ENCODE assay signal across 17 cellular contexts in genomic region chr2:65395621-65396347, GRCh38. TPM values are rescaled to one million over a fixed set of nuclear protein-coding genes. Genes with fewer than 3 reads are reported as not detected.
DNase-seq lines count a peak whose midpoint lies in the region; ATAC-seq, FAIRE-seq and TF ChIP-seq lines count a peak whose summit lies in the region.
"Had no signal": no experiment of that assay in that cellular context is flagged by ENCODE, and none has a peak within 500 bp of the region (broad histone marks: within the 10 kb centered on the region; RNA-seq: fewer than 3 reads in every experiment).

No MANE protein-coding gene starts in this region.

- no peak overlapping the region for H3K4ac ChIP-seq in IMR-90 (ENCODE audit: low read depth, low read length)

- CTCF ChIA-PET in A549 (lab: Yijun Ruan, JAX) (interaction anchor here (1.3 kb wide), 1 partner anchor 39 kb away, joined by 4 read pairs; no protein-coding TSS in a partner anchor), IMR-90 (lab: Yijun Ruan, JAX) (no interaction called here), Calu3 (lab: Charles Lee) (no interaction called here)
- CTCF ChIA-PET in activated CD8-positive, alpha-beta T cell treated with anti-CD3 and anti-CD28 coated beads for 36 hours (lab: Charles Lee): no interaction called here

- BruUV-seq in IMR-90 (replicated peaks; lab: Mats Ljungman, UMichigan): no TSS peak
- no TSS peak for BruUV-seq in Calu3 (replicated peaks; lab: Mats Ljungman, UMichigan)

- H3K4me2 ChIP-seq in A549: peak overlapping the region; percentile 78
- H3K4me2 ChIP-seq in IMR-90 (ENCODE audit: low read depth, low read length): no peak overlapping the region

- no peak overlapping the region for H3K4me3 Mint-ChIP-seq in Calu3 (ENCODE audit: low read depth, unreplicated experiment)
- no peak overlapping the region for H3K4me3 Mint-ChIP-seq in activated CD8-positive, alpha-beta T cell treated with anti-CD3 and anti-CD28 coated beads for 36 hours

- H3K36me3 Mint-ChIP-seq in Calu3 (ENCODE audit: insufficient read depth, unreplicated experiment): no peaks in the 10 kb centered on the region
- H3K36me3 Mint-ChIP-seq in activated CD8-positive, alpha-beta T cell treated with anti-CD3 and anti-CD28 coated beads for 36 hours (ENCODE audit: low read depth): no peaks in the 10 kb centered on the region

- H3K18ac ChIP-seq in IMR-90 (ENCODE audit: low read depth, low read length): no peak overlapping the region; the same call in 1 of the 2 replicates

- no peak overlapping the region for H4K8ac ChIP-seq in IMR-90 (ENCODE audit: low read depth in 2 of 2, low read length in 2 of 2)

- H3K9me1 ChIP-seq in IMR-90 (ENCODE audit: insufficient read depth, low read length): peaks cover 26% of the 10 kb centered on the region; the same call in 1 of the 2 replicates

- H2BK20ac ChIP-seq in IMR-90 (ENCODE audit: low read depth, low read length): no peak overlapping the region

- WGBS in A549 (ENCODE audit: missing lambda C conversion rate): 84% methylated on average over 5 of the region's 5 CpGs
- 100% methylated on average over 1 of the region's 5 CpGs; no CpG with 5 or more reads in 1 of the 2 experiments for WGBS in IMR-90 (ENCODE audit: extremely low coverage in 2 of 2, insufficient read length in 1 of 2), 2 experiments

- dilution Hi-C loops in IMR-90 (cut with HindIII; ENCODE audit: low sequenced_read_pairs, unreplicated experiment): no loop called here

- H3K4me3 ChIP-seq in A549 (no peak overlapping the region), IMR-90 (ENCODE audit: insufficient read depth, low read depth, low read length) (no peak overlapping the region), ascending aorta (no peak overlapping the region), muscle layer of duodenum (ENCODE audit: low read depth in 1 of 2, low read length in 2 of 2) (no peak overlapping the region)
- H3K4me3 ChIP-seq: spleen had no signal

- H2BK120ac ChIP-seq in IMR-90 (ENCODE audit: low read depth, low read length): no peak overlapping the region

- H3K56ac ChIP-seq in IMR-90 (ENCODE audit: extremely low read depth, insufficient read depth, low read length): no peak overlapping the region

- peak overlapping the region; percentile 38 to 68; a peak in 4 of 6 replicates for H3K27ac ChIP-seq in A549
- no peak overlapping the region for H3K27ac ChIP-seq in IMR-90 (ENCODE audit: insufficient read depth, low read length)
- peak overlapping the region; percentile 68 to 71 for H3K27ac ChIP-seq in ascending aorta
- peak overlapping the region; percentile 43 for H3K27ac ChIP-seq in muscle layer of duodenum (ENCODE audit: low read length)
- H3K27ac ChIP-seq: spleen had no signal

- H3K23ac ChIP-seq in IMR-90 (ENCODE audit: low read depth, low read length): no peak overlapping the region

- no peaks in the 10 kb centered on the region for H3K9me3 Mint-ChIP-seq in Calu3 (ENCODE audit: low read depth, unreplicated experiment)
- H3K9me3 Mint-ChIP-seq in activated CD8-positive, alpha-beta T cell treated with anti-CD3 and anti-CD28 coated beads for 36 hours: no peaks in the 10 kb centered on the region
- H3K9me3 Mint-ChIP-seq: activated naive CD4-positive, alpha-beta T cell treated with anti-CD3 and anti-CD28 coated beads, Interleukin-2, amount 50 U/mL, for 72 hours had no signal

- DNase-seq in A549 (ENCODE audit: low read depth in 1 of 2, low spot score in 1 of 2) (no peak), IMR-90 (no peak), ascending aorta (ENCODE audit: low spot score in 2 of 2) (no peak), Calu3 (no peak), NCI-H524 (lab: John Stamatoyannopoulos, UW) (no peak)
- DNase-seq in activated CD8-positive, alpha-beta T cell treated with anti-CD3 and anti-CD28 coated beads for 36 hours: no peak
- DNase-seq: activated CD8-positive, alpha-beta memory T cell treated with anti-CD3 and anti-CD28 coated beads, Interleukin-2, amount 50 U/mL, for 4 hours; AML-193; cortex of kidney; EL; KG1; NCI-H1694 treated with DMSO at 0.1 percent for 48 hours; NCI-H82; spleen had no signal

- no peak overlapping the region for H2AK9ac ChIP-seq in IMR-90 (replicated peaks; ENCODE audit: low read depth, low read length, poor library complexity)

- H3K27ac Mint-ChIP-seq in Calu3 (ENCODE audit: unreplicated experiment): no peak overlapping the region
- H3K27ac Mint-ChIP-seq in activated CD8-positive, alpha-beta T cell treated with anti-CD3 and anti-CD28 coated beads for 36 hours: no peak overlapping the region

- POLR2A ChIA-PET in A549 (lab: Yijun Ruan, JAX): no interaction called here
- POLR2A ChIA-PET in IMR-90 (lab: Charles Lee; ENCODE audit: unreplicated experiment): no interaction called here
- POLR2A ChIA-PET in activated CD8-positive, alpha-beta T cell treated with anti-CD3 and anti-CD28 coated beads for 36 hours (lab: Charles Lee): interaction anchor here (1.1 to 1.5 kb wide), 2 partner anchors 12 to 20 kb away, joined by 3 to 5 read pairs; no protein-coding TSS in a partner anchor

- no peaks in the 10 kb centered on the region for H3K27me3 Mint-ChIP-seq in Calu3 (ENCODE audit: unreplicated experiment)
- peaks cover 13% of the 10 kb centered on the region for H3K27me3 Mint-ChIP-seq in activated CD8-positive, alpha-beta T cell treated with anti-CD3 and anti-CD28 coated beads for 36 hours

- no peak for FAIRE-seq in A549 (lab: Jason Lieb, UNC)

- TF ChIP-seq RAD21 in A549 (conservative IDR thresholded peaks at IDR 0.05 in 1 of 2, IDR thresholded peaks at IDR 0.05 in 1 of 2) (no peak), IMR-90 (IDR thresholded peaks at IDR 0.05; ENCODE audit: low read length) (no peak)

- H2BK15ac ChIP-seq in IMR-90 (ENCODE audit: low read depth, low read length): no peak overlapping the region

- H3K4me1 ChIP-seq in A549 (peaks cover 30% of the 10 kb centered on the region), IMR-90 (ENCODE audit: control insufficient read depth, insufficient read depth, low read length) (peaks cover 11% of the 10 kb centered on the region), ascending aorta (peaks cover 0 to 30% of the 10 kb centered on the region in 2 donors), muscle layer of duodenum (ENCODE audit: control insufficient read depth in 1 of 2, insufficient read depth in 2 of 2, low read length in 2 of 2) (peaks cover 10 to 17% of the 10 kb centered on the region in 2 donors)

- H2AFZ ChIP-seq in IMR-90 (replicated peaks; ENCODE audit: low read length, poor library complexity): no peak overlapping the region

- no peaks in the 10 kb centered on the region for H3K27me3 ChIP-seq in IMR-90 (ENCODE audit: control insufficient read depth, insufficient read depth, low read length)
- H3K27me3 ChIP-seq in ascending aorta: no peaks in the 10 kb centered on the region
- no peaks in the 10 kb centered on the region for H3K27me3 ChIP-seq in muscle layer of duodenum (ENCODE audit: low read depth, low read length)
- H3K27me3 ChIP-seq: spleen had no signal

- in situ Hi-C loops in IMR-90 (cut with MboI; ENCODE audit: low sequenced_read_pairs): no loop called here

- no peak for TF ChIP-seq EP300 in A549 (IDR thresholded peaks at IDR 0.05)

- H2AK5ac ChIP-seq in IMR-90 (ENCODE audit: low read depth, low read length): peak overlapping the region; percentile 3; the same call in 1 of the 2 replicates

- no peak overlapping the region for H4K91ac ChIP-seq in IMR-90 (ENCODE audit: insufficient read depth, low read depth, low read length)

- TF ChIP-seq CTCF in A549 (IDR thresholded peaks at IDR 0.05) (no peak), IMR-90 (conservative IDR thresholded peaks at IDR 0.05; ENCODE audit: low read depth, low read length) (no peak), ascending aorta (IDR thresholded peaks at IDR 0.05) (no peak), Calu3 (IDR thresholded peaks at IDR 0.05; ENCODE audit: unreplicated experiment) (no peak)
- TF ChIP-seq CTCF in activated CD8-positive, alpha-beta T cell treated with anti-CD3 and anti-CD28 coated beads for 36 hours (IDR thresholded peaks at IDR 0.05): no peak

- H4K20me1 ChIP-seq in IMR-90 (ENCODE audit: insufficient read depth, low read length): peaks cover 62% of the 10 kb centered on the region

- no peak overlapping the region for H3K14ac ChIP-seq in IMR-90 (replicated peaks; ENCODE audit: low read depth, low read length)

- H3K9me3 ChIP-seq in A549: no peaks in the 10 kb centered on the region; the same call in 2 of the 3 replicates
- no peaks in the 10 kb centered on the region for H3K9me3 ChIP-seq in IMR-90 (ENCODE audit: control insufficient read depth, insufficient read depth, low read length)
- no peaks in the 10 kb centered on the region for H3K9me3 ChIP-seq in ascending aorta
- no peaks in the 10 kb centered on the region for H3K9me3 ChIP-seq in muscle layer of duodenum (ENCODE audit: control insufficient read depth in 1 of 2, low read length in 2 of 2)
- H3K9me3 ChIP-seq: spleen had no signal

- no peak overlapping the region for H4K5ac ChIP-seq in IMR-90 (ENCODE audit: low read depth, low read length)

- TF ChIP-seq POLR2A in A549 (IDR thresholded peaks at IDR 0.05; ENCODE audit: low read length): no peak
- TF ChIP-seq POLR2A in IMR-90 (IDR thresholded peaks at IDR 0.05; ENCODE audit: low read depth, low read length): no peak

- ATAC-seq in A549: no peak; a peak in 1 of 6 replicates
- no peak for ATAC-seq in IMR-90 (ENCODE audit: low read depth)
- ATAC-seq in activated CD8-positive, alpha-beta T cell treated with anti-CD3 and anti-CD28 coated beads for 36 hours: no peak
- no peak for ATAC-seq in GM19035 (IDR thresholded peaks at IDR 0.05; ENCODE audit: unreplicated experiment)
- ATAC-seq: activated naive CD4-positive, alpha-beta T cell treated with anti-CD3 and anti-CD28 coated beads, Interleukin-2, amount 50 U/mL, for 72 hours had no signal

- H3K9ac ChIP-seq in IMR-90 (ENCODE audit: low read depth, low read length): no peak overlapping the region

- H3K36me3 ChIP-seq in IMR-90 (ENCODE audit: control insufficient read depth, insufficient read depth, low read length): no peaks in the 10 kb centered on the region
- no peaks in the 10 kb centered on the region for H3K36me3 ChIP-seq in ascending aorta
- no peaks in the 10 kb centered on the region for H3K36me3 ChIP-seq in muscle layer of duodenum (ENCODE audit: control insufficient read depth in 1 of 2, insufficient read depth in 2 of 2, low read length in 2 of 2)
- H3K36me3 ChIP-seq: spleen had no signal

- peaks cover 20% of the 10 kb centered on the region for H3K4me1 Mint-ChIP-seq in Calu3 (ENCODE audit: low read depth, unreplicated experiment)
- H3K4me1 Mint-ChIP-seq in activated CD8-positive, alpha-beta T cell treated with anti-CD3 and anti-CD28 coated beads for 36 hours (ENCODE audit: low read depth): peaks cover 22% of the 10 kb centered on the region

- no peak overlapping the region for H2BK5ac ChIP-seq in IMR-90 (ENCODE audit: low read depth, low read length, poor library complexity, severe bottlenecking)

- peaks cover 35 to 78% of the 10 kb centered on the region in 2 experiments for H3K79me1 ChIP-seq in IMR-90 (ENCODE audit: low read depth in 1 of 2, low read length in 2 of 2)

- intact Hi-C loops in IMR-90 (cut with micrococcal nuclease) (no loop called here), ascending aorta (cut with DNase I) (loop anchor here (2.0 kb wide), 1 partner anchor 35 kb away; no protein-coding TSS in a partner anchor), Calu3 (cut with micrococcal nuclease; ENCODE audit: unreplicated experiment) (no loop called here)
- intact Hi-C loops in activated CD8-positive, alpha-beta T cell treated with anti-CD3 and anti-CD28 coated beads for 36 hours (cut with micrococcal nuclease): no loop called here

RNA-seq across cellular contexts. Expression of gene SPRED2, which starts 36.6 kb away (rescaled TPM):
- polyA plus RNA-seq in A549 (2011; rRNA removed) (28.1 and 29.3 TPM in 2 replicates), A549 (2017; fragmentation: RNase III; extraction: RNeasy Plus Mini Kit Qiagen cat#74134 plus additional on column Dnase treatment) (18.9 to 22.6 TPM (median 20.6 TPM) in 3 replicates), IMR-90 (2012; rRNA removed) (18.7 and 19.1 TPM in 2 replicates)
- polyA plus RNA-seq in A549 (2012; cell fraction: cytosol; rRNA removed): 22.4 and 26.0 TPM in 2 replicates
- polyA plus RNA-seq in A549 (2012; cell fraction: nucleus; rRNA removed): 18.5 and 23.7 TPM in 2 replicates
- polyA minus RNA-seq in A549 (2011; rRNA and poly(A)+ RNA removed): 24.1 and 25.4 TPM in 2 replicates
- total RNA-seq in IMR-90 (2012; rRNA removed) (4.7 and 4.8 TPM in 2 replicates), ascending aorta (18.5 TPM), Calu3 (2022) (28.9 and 33.3 TPM in 2 replicates)
- polyA plus RNA-seq in IMR-90 (2012; cell fraction: cytosol; rRNA removed): 12.6 and 28.8 TPM in 2 replicates
- polyA plus RNA-seq in IMR-90 (2012; cell fraction: nucleus; rRNA removed; ENCODE audit: low replicate concordance): 23.1 and 31.2 TPM in 2 replicates
- 1 to 10 TPM; 5.9 to 6.7 TPM for total RNA-seq in activated CD8-positive, alpha-beta T cell treated with anti-CD3 and anti-CD28 coated beads for 36 hours
